In genomic region chr3:182258538-182259177, GRCh38 we compare ENCODE assay signal across 2 cellular contexts.
TF ChIP-seq lines count a peak whose summit lies in the region.

No MANE protein-coding gene starts in this region.

TF ChIP-seq in HCT116, 20 proteins besides CTCF, POLR2A, EP300 and RAD21:
- TF ChIP-seq YY1 (IDR thresholded peaks at IDR 0.05; ENCODE audit: extremely low read depth, insufficient replicate concordance, low read depth, low read length) (no peak), MAX (IDR thresholded peaks at IDR 0.05) (no peak), CBX3 (IDR thresholded peaks at IDR 0.05; ENCODE audit: low read depth) (no peak), ZNF274 (IDR thresholded peaks at IDR 0.05; ENCODE audit: low read depth, low read length) (no peak), EGR1 (IDR thresholded peaks at IDR 0.05; ENCODE audit: low read depth) (no peak), POLR2AphosphoS5 (IDR thresholded peaks at IDR 0.05; ENCODE audit: low read depth, low read length) (no peak), EZH2 (IDR thresholded peaks at IDR 0.05) (no peak), EZH2phosphoT487 (IDR thresholded peaks at IDR 0.05; ENCODE audit: borderline replicate concordance) (no peak), ELF1 (IDR thresholded peaks at IDR 0.05; ENCODE audit: borderline replicate concordance, low read depth) (no peak), JUND (IDR thresholded peaks at IDR 0.05) (no peak), CEBPB (IDR thresholded peaks at IDR 0.05; ENCODE audit: low read depth) (no peak), TCF7L2 (IDR thresholded peaks at IDR 0.05; ENCODE audit: borderline replicate concordance, extremely low read depth, insufficient read depth, insufficient read length) (no peak), SP1 (IDR thresholded peaks at IDR 0.05; ENCODE audit: low read depth) (no peak), REST (IDR thresholded peaks at IDR 0.05; ENCODE audit: low read depth) (no peak), SIN3A (IDR thresholded peaks at IDR 0.05; ENCODE audit: low read depth) (no peak), ZBTB33 (IDR thresholded peaks at IDR 0.05; ENCODE audit: extremely low read depth, insufficient replicate concordance, low read length) (no peak)

TF ChIP-seq in endothelial cell of umbilical vein, 7 proteins besides CTCF, POLR2A, EP300 and RAD21:
- TF ChIP-seq EZH2 (IDR thresholded peaks at IDR 0.05; ENCODE audit: borderline replicate concordance, low read depth, low read length, severe bottlenecking) (no peak), FOS (IDR thresholded peaks at IDR 0.05; ENCODE audit: borderline replicate concordance, insufficient read depth, low read length) (no peak), MYC (IDR thresholded peaks at IDR 0.05; ENCODE audit: low read depth, low read length) (no peak), JUN (IDR thresholded peaks at IDR 0.05; ENCODE audit: borderline replicate concordance, insufficient read depth, insufficient read length, low read depth) (no peak), GATA2 (IDR thresholded peaks at IDR 0.05; ENCODE audit: insufficient read depth, insufficient read length, low read depth, low read length) (no peak)
